In the genomic region with DNA sequence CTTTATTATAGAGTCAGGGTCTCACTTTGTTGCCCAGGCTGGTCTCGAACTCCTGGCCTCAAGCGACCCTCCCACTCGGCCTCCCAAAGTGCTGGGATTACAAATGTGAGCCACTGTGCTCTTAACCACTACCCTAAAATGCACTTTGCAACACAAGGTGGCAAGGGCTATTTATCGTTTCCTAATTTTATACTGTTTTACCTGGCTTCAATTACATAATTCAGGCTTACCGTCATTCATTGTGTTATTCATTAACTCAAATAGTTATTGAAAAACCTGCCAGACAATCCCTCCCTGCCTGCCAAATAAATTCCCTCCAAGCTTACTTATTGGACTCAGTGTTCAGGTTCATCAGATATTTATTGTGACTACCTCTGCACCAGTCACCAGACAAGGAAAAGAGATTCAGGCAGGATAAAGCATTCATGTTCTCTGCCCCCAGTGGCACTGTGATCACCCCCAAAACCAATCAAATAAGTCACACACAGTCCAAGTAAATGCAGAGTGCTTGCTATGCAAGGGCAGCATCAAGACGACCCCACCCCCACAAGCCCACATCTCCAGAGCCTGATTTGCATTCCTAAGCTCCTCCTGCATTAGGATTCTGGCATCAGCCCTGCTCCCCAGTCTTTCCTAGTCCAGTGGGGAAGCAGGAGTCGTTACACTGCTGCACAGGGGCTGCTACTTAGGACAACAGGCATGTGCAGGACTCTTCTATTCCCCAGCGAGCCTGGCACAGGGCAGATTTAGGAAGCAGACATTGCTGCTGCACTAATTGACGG, we compare ENCODE assay signal across 17 cellular contexts. TPM values are rescaled to one million over a fixed set of nuclear protein-coding genes. Genes with fewer than 3 reads are reported as not detected.
DNase-seq lines count a peak whose midpoint lies in the region; ATAC-seq and TF ChIP-seq lines count a peak whose summit lies in the region.
"Had no signal": no experiment of that assay in that cellular context is flagged by ENCODE, and none has a peak within 500 bp of the region (broad histone marks: within the 10 kb centered on the region; RNA-seq: fewer than 3 reads in every experiment).

No MANE protein-coding gene starts in this region.

- WGBS in hepatocyte (ENCODE audit: low lambda C conversion rate, missing lambda C conversion rate) = 65% methylated on average over 9 of the region's 9 CpGs

- H3K4me3 ChIP-seq in Peyer's patch = no peak overlapping the region
- no peak overlapping the region for H3K4me3 ChIP-seq in hepatocyte
- H3K4me3 ChIP-seq in BE2C (ENCODE audit: low read depth, low read length) = no peak overlapping the region
- H3K4me3 ChIP-seq: ascending aorta, psoas muscle, vagina had no signal

- H3K4me1 ChIP-seq in Peyer's patch (peaks cover 0 to 44% (median 14%) of the 10 kb centered on the region in 4 donors), hepatocyte (ENCODE audit: insufficient read depth) (peaks cover 25% of the 10 kb centered on the region), BE2C (no peaks in the 10 kb centered on the region)
- H3K4me1 ChIP-seq: ascending aorta had no signal

- H3K9me3 ChIP-seq in Peyer's patch (no peaks in the 10 kb centered on the region), hepatocyte (ENCODE audit: low read depth) (no peaks in the 10 kb centered on the region), BE2C (no peaks in the 10 kb centered on the region)
- H3K9me3 ChIP-seq: ascending aorta, psoas muscle, vagina had no signal

- TF ChIP-seq CTCF in 22Rv1 (IDR thresholded peaks at IDR 0.05) (no peak), Peyer's patch (IDR thresholded peaks at IDR 0.05) (no peak), hepatocyte (IDR thresholded peaks at IDR 0.05; ENCODE audit: poor library complexity) (no peak), BE2C (IDR thresholded peaks at IDR 0.05; ENCODE audit: low read depth, low read length) (no peak)

- H3K79me2 ChIP-seq in hepatocyte = peaks cover 10% of the 10 kb centered on the region

- H3K36me3 ChIP-seq in Peyer's patch = peaks cover 0 to 7% (median 0%) of the 10 kb centered on the region in 3 donors
- no peaks in the 10 kb centered on the region for H3K36me3 ChIP-seq in hepatocyte (replicated peaks; ENCODE audit: insufficient read depth, low read depth)
- H3K36me3 ChIP-seq in BE2C = no peaks in the 10 kb centered on the region

- no peak overlapping the region for H2AFZ ChIP-seq in hepatocyte

- peak overlapping the region; percentile 47 for H3K4me2 ChIP-seq in hepatocyte

- H3K27ac ChIP-seq in 22Rv1 = peak overlapping the region; percentile 82
- peak overlapping the region in 2 of 4 donors; percentile 69 to 90 for H3K27ac ChIP-seq in Peyer's patch
- H3K27ac ChIP-seq in hepatocyte = peak overlapping the region; percentile 57
- H3K27ac ChIP-seq: ascending aorta, psoas muscle, vagina had no signal

- peak in 1 of 2 donors; percentile 41 for TF ChIP-seq POLR2A in Peyer's patch (IDR thresholded peaks at IDR 0.05)

- no peaks in the 10 kb centered on the region for H3K9me2 ChIP-seq in hepatocyte (replicated peaks; ENCODE audit: insufficient read depth)

- no peak for ATAC-seq in HG03342 (IDR thresholded peaks at IDR 0.05; ENCODE audit: unreplicated experiment)
- ATAC-seq: psoas muscle had no signal

- DNase-seq in Peyer's patch = peak in 2 of 3 donors; percentile 12 to 44
- no peak for DNase-seq in hepatocyte (ENCODE audit: low spot score)
- DNase-seq in mesenteric fat pad (ENCODE audit: low spot score) = peak; percentile 51
- DNase-seq in activated T-cell treated with anti-CD3 and anti-CD28 coated beads, Interleukin-2, amount 50 U/mL, for 48 hours = no peak
- no peak for DNase-seq in NAMALWA (ENCODE audit: low spot score)
- no peak for DNase-seq in BE2C
- DNase-seq: activated naive CD4-positive, alpha-beta T cell; CD4-positive, CD25-positive, alpha-beta regulatory T cell; islet precursor cell; Karpas-422; NCI-H1417; stimulated activated CD4-positive, alpha-beta T cell treated with anti-CD3 and anti-CD28 coated beads, Interleukin-15, amount 100 ng/mL, for 24 hours had no signal

- H3K27me3 ChIP-seq in Peyer's patch = no peaks in the 10 kb centered on the region
- no peaks in the 10 kb centered on the region for H3K27me3 ChIP-seq in hepatocyte
- H3K27me3 ChIP-seq in BE2C = no peaks in the 10 kb centered on the region
- H3K27me3 ChIP-seq: ascending aorta, vagina had no signal

- H4K20me1 ChIP-seq in hepatocyte (ENCODE audit: insufficient read depth, poor library complexity, severe bottlenecking) = no peaks in the 10 kb centered on the region

RNA-seq across cellular contexts. Expression of a gene that starts 8.1 kb away (rescaled TPM):
- total RNA-seq in Peyer's patch = 10 to 100 TPM in 1 of 4 donors, 1 to 10 TPM in 3; 6.7 to 12.1 (median 7.8) TPM
- total RNA-seq in hepatocyte = 21.5 and 27.0 TPM in 2 replicates
- 3.3 and 4.8 TPM in 2 replicates for polyA plus RNA-seq in hepatocyte
- 7.2 TPM for total RNA-seq in mesenteric fat pad
- polyA plus RNA-seq in BE2C (2012; ENCODE audit: insufficient read depth, insufficient read length, low read depth) = 3.8 TPM

RNA-seq across cellular contexts. Expression of a gene that starts 8.1 kb away (rescaled TPM):
- total RNA-seq in Peyer's patch = 1 to 10 TPM in 1 of 4 donors, under 1 TPM in 1, not detected in 2; 0.95 to 1.6 TPM
- 1.3 and 2.4 TPM in 2 replicates for total RNA-seq in hepatocyte
- polyA plus RNA-seq in hepatocyte = 0.41 and 2.4 TPM in 2 replicates
- total RNA-seq in mesenteric fat pad = not detected
- polyA plus RNA-seq in BE2C (2012; ENCODE audit: insufficient read depth, insufficient read length, low read depth) = 3.3 TPM
- total RNA-seq: ascending aorta; CD4-positive, CD25-positive, alpha-beta regulatory T cell had no signal

RNA-seq across cellular contexts. Expression of a gene that starts 38.8 kb away (rescaled TPM):
- total RNA-seq in Peyer's patch (10 to 100 TPM; 21.2 to 62.7 (median 26.8) TPM), hepatocyte (91.6 and 104 TPM in 2 replicates), mesenteric fat pad (39.3 TPM)
- polyA plus RNA-seq in hepatocyte = 338 and 395 TPM in 2 replicates
- polyA plus RNA-seq in BE2C (2012; ENCODE audit: insufficient read depth, insufficient read length, low read depth) = 259 TPM

RNA-seq across cellular contexts. Expression of a gene that starts 47.6 kb away (rescaled TPM):
- total RNA-seq in Peyer's patch = 100 to 1,000 TPM; 122 to 173 (median 131) TPM
- total RNA-seq in hepatocyte = 59.5 and 62.6 TPM in 2 replicates
- polyA plus RNA-seq in hepatocyte = 90.7 and 103 TPM in 2 replicates
- total RNA-seq in mesenteric fat pad = 53.8 TPM
- 46.7 TPM for polyA plus RNA-seq in BE2C (2012; ENCODE audit: insufficient read depth, insufficient read length, low read depth)

Comparison
In these comparisons a context has a peak if more than half of its experiments do, and no peak if none do; other contexts are left out.
1. DNase-seq: peak in Peyer's patch (2 of 3) and mesenteric fat pad (single experiment); none in hepatocyte (single experiment), activated T-cell treated with anti-CD3 and anti-CD28 coated beads, Interleukin-2, amount 50 U/mL, for 48 hours (0 of 2), NAMALWA (single experiment) and BE2C (single experiment).